29 cellular contexts compared by ENCODE assay signal in the genomic region with DNA sequence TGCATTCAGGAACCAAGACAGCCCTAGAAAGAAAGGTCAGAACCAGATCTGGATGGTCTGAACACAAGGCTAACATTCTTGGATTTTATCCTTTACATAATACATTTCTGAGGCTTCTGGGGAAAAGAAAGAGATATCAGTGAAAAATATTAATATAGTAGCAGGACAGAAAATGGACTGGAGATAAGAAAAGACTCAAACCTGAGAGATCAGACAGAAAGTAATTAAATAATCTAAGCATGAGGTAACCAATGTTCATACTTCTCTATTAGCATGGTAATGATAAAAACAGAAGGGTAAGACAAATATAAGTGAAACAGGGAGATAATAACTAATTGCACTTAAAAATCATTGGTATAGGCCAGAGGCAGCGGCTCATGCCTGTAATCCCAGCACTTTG.
"Had no signal": no experiment of that assay in that cellular context is flagged by ENCODE, and none has a peak within 500 bp of the region (broad histone marks: within the 10 kb centered on the region; RNA-seq: fewer than 3 reads in every experiment).

No MANE protein-coding gene starts in this region.

- H3K27ac Mint-ChIP-seq: activated CD4-positive, alpha-beta T cell treated with anti-CD3 and anti-CD28 coated beads, Interleukin-2, amount 10 ng/mL, durations not matched to agents 24 days and 14 days; activated naive CD4-positive, alpha-beta T cell treated with anti-CD3 and anti-CD28 coated beads for 36 hours; activated naive CD4-positive, alpha-beta T cell treated with anti-CD3 and anti-CD28 coated beads, Interleukin-2, amount 50 U/mL, for 72 hours had no signal

- H3K4me3 Mint-ChIP-seq: activated CD4-positive, alpha-beta T cell treated with anti-CD3 and anti-CD28 coated beads, Interleukin-2, amount 10 ng/mL, durations not matched to agents 24 days and 14 days; activated naive CD4-positive, alpha-beta T cell treated with anti-CD3 and anti-CD28 coated beads for 36 hours had no signal

- DNase-seq: activated CD4-positive, alpha-beta T cell treated with anti-CD3 and anti-CD28 coated beads, Interleukin-2, amount 10 ng/mL, durations not matched to agents 24 days and 14 days; activated CD4-positive, alpha-beta T cell treated with anti-CD3 and anti-CD28 coated beads, Interleukin-2, amount 50 U/mL, for 4 hours; activated CD8-positive, alpha-beta memory T cell treated with anti-CD3 and anti-CD28 coated beads, Interleukin-2, amount 50 U/mL, for 4 hours; activated gamma-delta T cell treated with Interleukin-2 at 50 U/mL for 16 hours; activated naive CD4-positive, alpha-beta T cell treated with anti-CD3 and anti-CD28 coated beads for 36 hours; activated T-cell treated with anti-CD3 and anti-CD28 coated beads for 4 hours; amniotic stem cell; aorta; brain microvascular endothelial cell; central memory CD4-positive, alpha-beta T cell; MM.1S; MV-4-11; NCI-H1092; NCI-H1436 treated with DMSO at 0.1 percent for 48 hours; NCI-H1694 treated with DMSO at 0.1 percent for 48 hours; NCI-H2029 treated with DMSO at 0.1 percent for 48 hours; NCI-H2107; NCI-H2171; NCI-H510A; NCI-H526; NCI-H748 treated with DMSO at 0.1 percent for 48 hours; NK-92 treated with Interleukin-12 subunit alpha and Interleukin-12 subunit beta, amount 100 ng/mL, for 24 hours; PC-9; SIG-M5; T1000 had no signal

- H3K9me3 Mint-ChIP-seq: activated CD4-positive, alpha-beta T cell treated with anti-CD3 and anti-CD28 coated beads, Interleukin-2, amount 10 ng/mL, durations not matched to agents 24 days and 14 days; activated naive CD4-positive, alpha-beta T cell treated with anti-CD3 and anti-CD28 coated beads for 36 hours; activated naive CD4-positive, alpha-beta T cell treated with anti-CD3 and anti-CD28 coated beads, Interleukin-2, amount 50 U/mL, for 72 hours had no signal

- H3K27me3 Mint-ChIP-seq: activated CD4-positive, alpha-beta T cell treated with anti-CD3 and anti-CD28 coated beads, Interleukin-2, amount 10 ng/mL, durations not matched to agents 24 days and 14 days had no signal

- ATAC-seq: Right ventricle myocardium inferior had no signal

- H3K27ac ChIP-seq: brain microvascular endothelial cell, KMS-11, PC-9, RWPE1 had no signal
